ENCODE assay signal across 8 cellular contexts in genomic region chr12:32756476-32757158, GRCh38. TPM values are rescaled to one million over a fixed set of nuclear protein-coding genes. Genes with fewer than 3 reads are reported as not detected.
DNase-seq lines count a peak whose midpoint lies in the region; ATAC-seq, FAIRE-seq and TF ChIP-seq lines count a peak whose summit lies in the region.

No MANE protein-coding gene starts in this region.

- H3K36me3 ChIP-seq in GM23248 (ENCODE audit: low read depth) = peaks cover 15% of the 10 kb centered on the region
- peaks cover 23% of the 10 kb centered on the region for H3K36me3 ChIP-seq in PC-9 (ENCODE audit: low read depth)
- peaks cover 5 to 6% of the 10 kb centered on the region in 2 experiments for H3K36me3 ChIP-seq in endothelial cell of umbilical vein (ENCODE audit: control insufficient read depth in 2 of 2, extremely low read depth in 1 of 2, insufficient read depth in 2 of 2, low read length in 2 of 2)

- POLR2A ChIA-PET in PC-9 (lab: Charles Lee; ENCODE audit: unreplicated experiment) = interaction anchor here (0.6 to 1.9 kb wide), 5 partner anchors 140 to 1266 kb away, joined by 3 to 14 read pairs (median 3); partner anchors contain the start of genes ALG10 and PKP2
- POLR2A ChIA-PET in endothelial cell of umbilical vein (lab: Charles Lee) = interaction anchor here (0.6 to 1.3 kb wide), 4 partner anchors 140 to 1265 kb away, joined by 3 to 7 read pairs (median 4); partner anchors contain the start of genes ALG10 and PKP2

- BruUV-seq in PC-9 (replicated peaks; lab: Mats Ljungman, UMichigan) (no TSS peak), endothelial cell of umbilical vein (replicated peaks; lab: Mats Ljungman, UMichigan) (no TSS peak)

- DNase-seq in GM23248 (no peak), PC-9 (no peak), endothelial cell of umbilical vein (ENCODE audit: low read depth, low spot score) (peak; percentile 6), skeletal muscle cell (ENCODE audit: low read depth) (no peak), NCI-H2081 (lab: John Stamatoyannopoulos, UW) (no peak), NCI-H2196 (lab: John Stamatoyannopoulos, UW; ENCODE audit: unreplicated experiment) (no peak)

- H3K4me2 ChIP-seq in GM23248 (ENCODE audit: unreplicated experiment) (peak overlapping the region; percentile 100), PC-9 (peak overlapping the region; percentile 97), endothelial cell of umbilical vein (ENCODE audit: insufficient read depth, low read length) (peak overlapping the region; percentile 97)

- peaks cover 32% of the 10 kb centered on the region for H3K79me2 ChIP-seq in GM23248 (ENCODE audit: insufficient read depth)
- H3K79me2 ChIP-seq in PC-9 (ENCODE audit: low read depth) = peaks cover 31% of the 10 kb centered on the region
- H3K79me2 ChIP-seq in endothelial cell of umbilical vein (ENCODE audit: control insufficient read depth, insufficient read depth, low read length) = peaks cover 22% of the 10 kb centered on the region

- H3K9me3 ChIP-seq in GM23248 (ENCODE audit: low read depth) (no peaks in the 10 kb centered on the region), PC-9 (ENCODE audit: insufficient read depth, low read depth) (no peaks in the 10 kb centered on the region; the same call in 1 of the 2 replicates), endothelial cell of umbilical vein (replicated peaks; ENCODE audit: control insufficient read depth, insufficient read depth, low read length) (no peaks in the 10 kb centered on the region)

- no peaks in the 10 kb centered on the region for H4K20me1 ChIP-seq in GM23248 (ENCODE audit: insufficient read depth)
- H4K20me1 ChIP-seq in PC-9 (ENCODE audit: insufficient read depth) = 0 out of 2 replicates have a peak, but pooled peaks cover 5% of the 10 kb centered on the region
- H4K20me1 ChIP-seq in endothelial cell of umbilical vein (replicated peaks; ENCODE audit: control insufficient read depth, extremely low read depth, insufficient read depth, low read length) = no peaks in the 10 kb centered on the region

- no peak for ATAC-seq in GM19395 (IDR thresholded peaks at IDR 0.05; ENCODE audit: unreplicated experiment)
- ATAC-seq in HG02884 (IDR thresholded peaks at IDR 0.05; ENCODE audit: unreplicated experiment) = no peak

- peak overlapping the region; percentile 97 for H3K9ac ChIP-seq in GM23248
- H3K9ac ChIP-seq in endothelial cell of umbilical vein (replicated peaks; ENCODE audit: extremely low read depth, insufficient read depth, low read length) = peak overlapping the region; percentile 95

- CTCF ChIA-PET in PC-9 (lab: Charles Lee) (interaction anchor here (0.6 to 1.8 kb wide), 8 partner anchors 161 to 1504 kb away, joined by 3 to 12 read pairs (median 4); partner anchors contain the start of gene ALG10), endothelial cell of umbilical vein (lab: Charles Lee) (interaction anchor here (0.6 to 4.8 kb wide), 10 partner anchors 10 to 1278 kb away, joined by 4 to 143 read pairs (median 13); partner anchors contain the start of genes ALG10 and PKP2)

- H2AFZ ChIP-seq in GM23248 (peak overlapping the region; percentile 100), PC-9 (peak overlapping the region; percentile 5; the same call in 1 of the 2 replicates), endothelial cell of umbilical vein (ENCODE audit: low read depth, low read length) (peak overlapping the region; percentile 53)

- H3K4me3 ChIP-seq in GM23248 = peak overlapping the region; percentile 99
- peak overlapping the region; percentile 84 for H3K4me3 ChIP-seq in PC-9
- H3K4me3 ChIP-seq in endothelial cell of umbilical vein (replicated peaks in 1 of 3; ENCODE audit: insufficient read depth in 1 of 3, low read depth in 1 of 3, low read length in 3 of 3) = peak overlapping the region in 1 of 3 experiments; percentile 90
- peak overlapping the region; percentile 100 for H3K4me3 ChIP-seq in skeletal muscle cell (ENCODE audit: low read depth, low read length)

- intact Hi-C loops in PC-9 (cut with micrococcal nuclease; ENCODE audit: unreplicated experiment) = loop anchor here (1.0 to 5.0 kb wide), 10 partner anchors 163 to 1462 kb away; partner anchors contain the start of gene ALG10
- intact Hi-C loops in endothelial cell of umbilical vein (cut with micrococcal nuclease) = loop anchor here (1.0 to 5.0 kb wide), 4 partner anchors 140 to 1266 kb away; partner anchors contain the start of genes ALG10, PKP2 and SYT10

- H3K4me1 ChIP-seq in GM23248 (ENCODE audit: insufficient read depth) (peaks cover 16% of the 10 kb centered on the region; the same call in 1 of the 2 replicates), PC-9 (replicated peaks; ENCODE audit: insufficient read depth) (peaks cover 21% of the 10 kb centered on the region), endothelial cell of umbilical vein (ENCODE audit: control insufficient read depth, extremely low read depth, insufficient read depth, low read length) (peaks cover 13% of the 10 kb centered on the region)

- in situ Hi-C loops in GM23248 (cut with MboI) = loop anchor here (25.0 kb wide), 1 partner anchor 681 kb away; the partner anchor contains the start of gene SYT10

- no peaks in the 10 kb centered on the region for H3K9me1 ChIP-seq in endothelial cell of umbilical vein (replicated peaks; ENCODE audit: control insufficient read depth, extremely low read depth, insufficient read depth, low read length)

- H3K27ac ChIP-seq in GM23248 (no peak overlapping the region), PC-9 (no peak overlapping the region), endothelial cell of umbilical vein (ENCODE audit: insufficient read depth, low read depth, low read length) (no peak overlapping the region)

- FAIRE-seq in endothelial cell of umbilical vein (lab: Jason Lieb, UNC) = no peak

- TF ChIP-seq POLR2A in endothelial cell of umbilical vein (IDR thresholded peaks at IDR 0.05; ENCODE audit: low read depth, low read length) = no peak

- no peaks in the 10 kb centered on the region for H3K9me2 ChIP-seq in GM23248 (ENCODE audit: insufficient read depth)
- H3K9me2 ChIP-seq in PC-9 (ENCODE audit: insufficient read depth) = no peaks in the 10 kb centered on the region

- 27% methylated on average over 9 of the region's 9 CpGs for WGBS in GM23248 (ENCODE audit: low coverage in 1 of 2, low lambda C conversion rate in 2 of 2, missing lambda C conversion rate in 2 of 2), 2 experiments

- TF ChIP-seq CTCF in PC-9 (conservative IDR thresholded peaks at IDR 0.05) = no peak
- no peak for TF ChIP-seq CTCF in endothelial cell of umbilical vein (IDR thresholded peaks at IDR 0.05; ENCODE audit: extremely low read depth in 1 of 2, insufficient read depth in 1 of 2, low read depth in 1 of 2, low read length in 2 of 2)

- H3K27me3 ChIP-seq in GM23248 (replicated peaks; ENCODE audit: insufficient read depth) = peaks cover 4% of the 10 kb centered on the region; the same call in 1 of the 2 replicates
- no peaks in the 10 kb centered on the region for H3K27me3 ChIP-seq in PC-9 (ENCODE audit: insufficient read depth, low read depth)
- H3K27me3 ChIP-seq in endothelial cell of umbilical vein (ENCODE audit: control insufficient read depth in 2 of 2, insufficient read depth in 2 of 2, low read length in 2 of 2) = peaks cover 2% of the 10 kb centered on the region in 2 experiments

- peaks cover 10% of the 10 kb centered on the region for H3F3A ChIP-seq in GM23248 (ENCODE audit: insufficient read depth)
- peaks cover 10% of the 10 kb centered on the region; the same call in 1 of the 2 replicates for H3F3A ChIP-seq in PC-9 (ENCODE audit: insufficient read depth, low read depth)

- dilution Hi-C loops in endothelial cell of umbilical vein (cut with MboI; ENCODE audit: extremely low pct_ligation_motif_present, low sequenced_read_pairs) = no loop called here

TF ChIP-seq in endothelial cell of umbilical vein, 7 proteins besides CTCF, POLR2A, EP300 and RAD21:
- TF ChIP-seq EZH2 (IDR thresholded peaks at IDR 0.05; ENCODE audit: borderline replicate concordance, low read depth, low read length, severe bottlenecking) = no peak
- peak; percentile 34 for TF ChIP-seq FOS (IDR thresholded peaks at IDR 0.05; ENCODE audit: borderline replicate concordance, insufficient read depth, low read length)
- no peak for TF ChIP-seq MYC (IDR thresholded peaks at IDR 0.05; ENCODE audit: low read depth, low read length)
- no peak for TF ChIP-seq MAX (IDR thresholded peaks at IDR 0.05; ENCODE audit: insufficient read depth, insufficient read length)
- TF ChIP-seq POLR2AphosphoS5 (IDR thresholded peaks at IDR 0.05; ENCODE audit: insufficient read depth, low read depth, low read length) = no peak
- TF ChIP-seq GATA2 (IDR thresholded peaks at IDR 0.05; ENCODE audit: insufficient read depth, insufficient read length, low read depth, low read length) = no peak

RNA-seq across cellular contexts. Expression of gene YARS2, which starts 0.9 kb away (rescaled TPM):
- total RNA-seq in GM23248 (2014; rRNA removed; shearing (Covaris generic)) = 25.4 and 33.1 TPM in 2 replicates
- 30.8 and 34.8 TPM in 2 replicates for polyA plus RNA-seq in GM23248 (2016; fragmentation: Nextera tagmentation; extraction: Ambion mirVana)
- total RNA-seq in PC-9 (2021) = 34.3 and 36.6 TPM in 2 replicates
- total RNA-seq in endothelial cell of umbilical vein = 26.8 and 28.4 TPM in 2 replicates
- polyA plus RNA-seq in endothelial cell of umbilical vein = 24.6 and 25.2 TPM in 2 replicates
- 18.5 and 22.0 TPM in 2 replicates for polyA plus RNA-seq in endothelial cell of umbilical vein (2011; cell fraction: cytosol; rRNA removed)
- polyA plus RNA-seq in endothelial cell of umbilical vein (2011; cell fraction: nucleus; rRNA removed) = 14.8 and 15.7 TPM in 2 replicates
- polyA plus RNA-seq in endothelial cell of umbilical vein (2012) = 37.9 and 45.9 TPM in 2 replicates
- polyA minus RNA-seq in endothelial cell of umbilical vein = 20.1 and 22.1 TPM in 2 replicates
- polyA minus RNA-seq in endothelial cell of umbilical vein (2011; cell fraction: cytosol; rRNA and poly(A)+ RNA removed) = 18.3 TPM
- 22.4 and 22.5 TPM in 2 replicates for polyA minus RNA-seq in endothelial cell of umbilical vein (2011; cell fraction: nucleus; rRNA and poly(A)+ RNA removed)

Comparison
In these comparisons a context has a peak if more than half of its experiments do, and no peak if none do; other contexts are left out.
1. H2AFZ ChIP-seq: peak in every context shown above with its lines; median percentile 100 in GM23248; 53 in endothelial cell of umbilical vein; 5 in PC-9.